ENCODE assay signal across 1 cellular context in genomic region chr1:200453544-200453905, GRCh38.
A peak's percentile ranks its signal among the peaks of the same experiment; 100 is the strongest.
TF ChIP-seq lines count a peak whose summit lies in the region.

No MANE protein-coding gene starts in this region.

TF ChIP-seq in K562, 482 proteins besides CTCF, POLR2A, EP300 and RAD21:
- no peak for TF ChIP-seq ZMIZ1 (IDR thresholded peaks at IDR 0.05; ENCODE audit: low read depth in 2 of 2, low read length in 2 of 2)
- no peak for TF ChIP-seq CEBPG (CRISPR knock-in tag; IDR thresholded peaks at IDR 0.05)
- peak; percentile 14 to 37; a peak in 1 of 4 replicates for TF ChIP-seq CEBPG (tag; conservative IDR thresholded peaks at IDR 0.05 in 1 of 2, IDR thresholded peaks at IDR 0.05 in 1 of 2)
- TF ChIP-seq CEBPB (tag; IDR thresholded peaks at IDR 0.05) = peak; percentile 23; the same call in 1 of the 2 replicates
